ENCODE assay signal across 8 cellular contexts in the genomic region with DNA sequence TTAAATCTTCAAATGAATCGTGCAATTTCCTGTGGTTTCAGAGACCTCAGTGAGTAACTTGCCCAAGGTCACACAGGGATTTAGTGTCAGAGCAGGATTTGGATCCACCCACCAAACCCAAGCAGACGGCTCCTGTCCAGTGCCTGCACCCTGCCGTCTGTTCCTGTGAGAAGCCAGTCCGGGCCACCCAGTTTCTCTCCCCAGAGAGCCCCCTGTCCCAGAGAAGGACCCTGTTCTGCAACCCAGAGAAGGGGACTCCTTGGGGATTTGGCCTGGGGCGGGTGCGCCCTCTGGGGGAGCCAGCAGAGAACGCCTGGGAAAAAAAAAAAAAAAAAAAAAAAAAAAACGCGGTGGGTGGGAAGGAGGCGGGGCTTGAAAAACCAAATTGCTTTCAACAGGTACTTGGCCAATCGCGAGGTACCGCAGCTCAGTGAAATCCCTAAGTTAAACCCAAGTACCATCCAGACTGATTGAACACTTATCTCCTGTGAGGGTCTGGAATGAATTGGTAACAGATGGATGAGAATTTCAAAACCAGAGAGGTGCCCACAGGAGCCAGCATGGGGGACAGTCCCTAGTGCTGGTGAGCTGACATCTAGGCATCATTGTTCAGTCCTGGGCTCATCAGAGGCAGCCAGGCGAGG. TPM values are rescaled to one million over a fixed set of nuclear protein-coding genes. Genes with fewer than 3 reads are reported as not detected.
DNase-seq lines count a peak whose midpoint lies in the region; ATAC-seq, FAIRE-seq and TF ChIP-seq lines count a peak whose summit lies in the region.

No MANE protein-coding gene starts in this region.

- intact Hi-C loops in activated CD8-positive, alpha-beta T cell treated with anti-CD3 and anti-CD28 coated beads for 36 hours (cut with micrococcal nuclease), result loop anchor here (5.0 kb wide), 1 partner anchor 146 kb away; no protein-coding TSS in a partner anchor
- intact Hi-C loops in esophagus squamous epithelium (cut with DNase I) (loop anchor here (5.0 kb wide), 1 partner anchor 146 kb away; no protein-coding TSS in a partner anchor), transverse colon (cut with DNase I; ENCODE audit: low total_unique reads) (loop anchor here (2.0 kb wide), 1 partner anchor 148 kb away; no protein-coding TSS in a partner anchor)

- H3K4me2 ChIP-seq in neural cell (ENCODE audit: low read length), result no peak overlapping the region

- H3K36me3 ChIP-seq in esophagus squamous epithelium (no peaks in the 10 kb centered on the region), neural cell (ENCODE audit: insufficient read depth, low read length) (no peaks in the 10 kb centered on the region), transverse colon (no peaks in the 10 kb centered on the region)

- H3K4me1 ChIP-seq in esophagus squamous epithelium (peaks cover 4 to 17% (median 9%) of the 10 kb centered on the region in 3 donors), transverse colon (peaks cover 6 to 36% (median 9%) of the 10 kb centered on the region in 4 donors)

- H3K27ac Mint-ChIP-seq in activated CD8-positive, alpha-beta T cell treated with anti-CD3 and anti-CD28 coated beads for 36 hours, result peak overlapping the region; percentile 14

- TF ChIP-seq RAD21 in neural cell (conservative IDR thresholded peaks at IDR 0.05), result peak; percentile 23

- WGBS in esophagus squamous epithelium, 2 donors, result 6 to 7% methylated on average over 9 to 11 of the region's 14 CpGs
- 4 to 5% methylated on average over 7 to 14 of the region's 14 CpGs for WGBS in transverse colon (ENCODE audit: low coverage in 1 of 2), 2 donors

- CTCF ChIA-PET in activated CD8-positive, alpha-beta T cell treated with anti-CD3 and anti-CD28 coated beads for 36 hours (lab: Charles Lee), result interaction anchor here (1.0 to 2.8 kb wide), 3 partner anchors 125 to 153 kb away, joined by 3 to 25 read pairs (median 3); no protein-coding TSS in a partner anchor

- no peaks in the 10 kb centered on the region for H3K27me3 ChIP-seq in esophagus squamous epithelium
- H3K27me3 ChIP-seq in neural cell (ENCODE audit: insufficient read depth, low read depth, low read length), result no peaks in the 10 kb centered on the region
- H3K27me3 ChIP-seq in transverse colon, result no peaks in the 10 kb centered on the region

- DNase-seq in A172 (ENCODE audit: low spot score) (peak; percentile 18), GM12892 (ENCODE audit: insufficient read length) (peak; percentile 37), NCI-H2171 (lab: John Stamatoyannopoulos, UW) (peak; percentile 60), esophagus squamous epithelium (lab: John Stamatoyannopoulos, UW) (no peak), transverse colon (peak; percentile 50)
- peak; percentile 48 for DNase-seq in activated CD8-positive, alpha-beta T cell treated with anti-CD3 and anti-CD28 coated beads for 36 hours

- FAIRE-seq in GM12892 (lab: Jason Lieb, UNC), result no peak

- H3K27ac ChIP-seq in esophagus squamous epithelium, result no peak overlapping the region
- no peak overlapping the region for H3K27ac ChIP-seq in neural cell (ENCODE audit: low read length)
- H3K27ac ChIP-seq in transverse colon, result peak overlapping the region in 1 of 4 donors; percentile 45

- no peaks in the 10 kb centered on the region for H3K9me2 ChIP-seq in neural cell (ENCODE audit: insufficient read depth, low read length)

- no peaks in the 10 kb centered on the region for H3K27me3 Mint-ChIP-seq in activated CD8-positive, alpha-beta T cell treated with anti-CD3 and anti-CD28 coated beads for 36 hours

- H3K79me2 ChIP-seq in neural cell (replicated peaks; ENCODE audit: insufficient read depth, low read length), result no peaks in the 10 kb centered on the region

- peak; percentile 72 for TF ChIP-seq CTCF in activated CD8-positive, alpha-beta T cell treated with anti-CD3 and anti-CD28 coated beads for 36 hours (IDR thresholded peaks at IDR 0.05)
- peak in 5 of 6 experiments; percentile 27 to 49 (median 31) for TF ChIP-seq CTCF in esophagus squamous epithelium (IDR thresholded peaks at IDR 0.05)
- TF ChIP-seq CTCF in neural cell (IDR thresholded peaks at IDR 0.05; ENCODE audit: poor library complexity, severe bottlenecking), result peak; percentile 4
- TF ChIP-seq CTCF in transverse colon (IDR thresholded peaks at IDR 0.05), result peak; percentile 60 to 71 (median 65)

- TF ChIP-seq EP300 in neural cell (conservative IDR thresholded peaks at IDR 0.05; ENCODE audit: poor library complexity, severe bottlenecking) (no peak), transverse colon (IDR thresholded peaks at IDR 0.05; ENCODE audit: low read depth) (no peak)

- peaks cover 27% of the 10 kb centered on the region for H3K4me1 Mint-ChIP-seq in activated CD8-positive, alpha-beta T cell treated with anti-CD3 and anti-CD28 coated beads for 36 hours (ENCODE audit: low read depth)

- no peaks in the 10 kb centered on the region for H4K20me1 ChIP-seq in neural cell (ENCODE audit: insufficient read depth)

- H3K9me3 ChIP-seq in esophagus squamous epithelium (no peaks in the 10 kb centered on the region), neural cell (ENCODE audit: low read length) (peaks cover 4% of the 10 kb centered on the region), transverse colon (no peaks in the 10 kb centered on the region)

- H3K36me3 Mint-ChIP-seq in activated CD8-positive, alpha-beta T cell treated with anti-CD3 and anti-CD28 coated beads for 36 hours (ENCODE audit: low read depth), result peaks cover 4% of the 10 kb centered on the region

- H3K9ac ChIP-seq in neural cell (ENCODE audit: low read length), result no peak overlapping the region

- peaks cover 8% of the 10 kb centered on the region for H3K9me3 Mint-ChIP-seq in activated CD8-positive, alpha-beta T cell treated with anti-CD3 and anti-CD28 coated beads for 36 hours

- ATAC-seq in activated CD8-positive, alpha-beta T cell treated with anti-CD3 and anti-CD28 coated beads for 36 hours, result peak; percentile 83
- no peak for ATAC-seq in HG03196 (IDR thresholded peaks at IDR 0.05; ENCODE audit: unreplicated experiment)

- no peaks in the 10 kb centered on the region for H3F3A ChIP-seq in neural cell (ENCODE audit: insufficient read depth, low read length, poor library complexity, severe bottlenecking)

- POLR2A ChIA-PET in activated CD8-positive, alpha-beta T cell treated with anti-CD3 and anti-CD28 coated beads for 36 hours (lab: Charles Lee), result interaction anchor here (1.1 kb wide), 1 partner anchor 21 kb away, joined by 3 read pairs; no protein-coding TSS in a partner anchor

- H3K4me3 ChIP-seq in esophagus squamous epithelium (peak overlapping the region in 2 of 4 donors; percentile 22 to 46), neural cell (ENCODE audit: low read length) (no peak overlapping the region), transverse colon (peak overlapping the region in 1 of 4 donors; percentile 1)

- peak overlapping the region; percentile 50 for H3K4me3 Mint-ChIP-seq in activated CD8-positive, alpha-beta T cell treated with anti-CD3 and anti-CD28 coated beads for 36 hours

- in situ Hi-C loops in transverse colon (cut with MboI; ENCODE audit: low pct_ligation_motif_present in 1 of 4, low pct_unique_long_range_greater_than_20kb in 1 of 4, low sequenced_read_pairs in 3 of 4), result loop anchor here in 2 of 4 donors (25.0 kb wide), 2 partner anchors 131 to 156 kb away; no protein-coding TSS in a partner anchor

- H2AFZ ChIP-seq in neural cell (ENCODE audit: low read depth, low read length), result no peak overlapping the region

- no peak for TF ChIP-seq POLR2A in GM12892 (IDR thresholded peaks at IDR 0.05; ENCODE audit: low read depth, low read length)
- TF ChIP-seq POLR2A in esophagus squamous epithelium (IDR thresholded peaks at IDR 0.05), result no peak
- no peak for TF ChIP-seq POLR2A in transverse colon (IDR thresholded peaks at IDR 0.05)

TF ChIP-seq in neural cell, 6 proteins besides CTCF, POLR2A, EP300 and RAD21:
- TF ChIP-seq SMC3 (conservative IDR thresholded peaks at IDR 0.05; ENCODE audit: poor library complexity), result peak; percentile 24
- no peak for TF ChIP-seq TAF1 (IDR thresholded peaks at IDR 0.05; ENCODE audit: low read depth)
- TF ChIP-seq, protein P1, sequence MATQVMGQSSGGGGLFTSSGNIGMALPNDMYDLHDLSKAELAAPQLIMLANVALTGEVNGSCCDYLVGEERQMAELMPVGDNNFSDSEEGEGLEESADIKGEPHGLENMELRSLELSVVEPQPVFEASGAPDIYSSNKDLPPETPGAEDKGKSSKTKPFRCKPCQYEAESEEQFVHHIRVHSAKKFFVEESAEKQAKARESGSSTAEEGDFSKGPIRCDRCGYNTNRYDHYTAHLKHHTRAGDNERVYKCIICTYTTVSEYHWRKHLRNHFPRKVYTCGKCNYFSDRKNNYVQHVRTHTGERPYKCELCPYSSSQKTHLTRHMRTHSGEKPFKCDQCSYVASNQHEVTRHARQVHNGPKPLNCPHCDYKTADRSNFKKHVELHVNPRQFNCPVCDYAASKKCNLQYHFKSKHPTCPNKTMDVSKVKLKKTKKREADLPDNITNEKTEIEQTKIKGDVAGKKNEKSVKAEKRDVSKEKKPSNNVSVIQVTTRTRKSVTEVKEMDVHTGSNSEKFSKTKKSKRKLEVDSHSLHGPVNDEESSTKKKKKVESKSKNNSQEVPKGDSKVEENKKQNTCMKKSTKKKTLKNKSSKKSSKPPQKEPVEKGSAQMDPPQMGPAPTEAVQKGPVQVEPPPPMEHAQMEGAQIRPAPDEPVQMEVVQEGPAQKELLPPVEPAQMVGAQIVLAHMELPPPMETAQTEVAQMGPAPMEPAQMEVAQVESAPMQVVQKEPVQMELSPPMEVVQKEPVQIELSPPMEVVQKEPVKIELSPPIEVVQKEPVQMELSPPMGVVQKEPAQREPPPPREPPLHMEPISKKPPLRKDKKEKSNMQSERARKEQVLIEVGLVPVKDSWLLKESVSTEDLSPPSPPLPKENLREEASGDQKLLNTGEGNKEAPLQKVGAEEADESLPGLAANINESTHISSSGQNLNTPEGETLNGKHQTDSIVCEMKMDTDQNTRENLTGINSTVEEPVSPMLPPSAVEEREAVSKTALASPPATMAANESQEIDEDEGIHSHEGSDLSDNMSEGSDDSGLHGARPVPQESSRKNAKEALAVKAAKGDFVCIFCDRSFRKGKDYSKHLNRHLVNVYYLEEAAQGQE (IDR thresholded peaks at IDR 0.05; ENCODE audit: borderline replicate concordance), result no peak
- no peak for TF ChIP-seq EZH2 (IDR thresholded peaks at IDR 0.05; ENCODE audit: borderline replicate concordance, insufficient read depth, low read length, poor library complexity, severe bottlenecking)

RNA-seq across cellular contexts. Expression of a gene that starts 30.9 kb away (rescaled TPM):
- 7.8 and 10.3 TPM in 2 replicates for total RNA-seq in A172 (2014; rRNA removed; shearing (Covaris generic))
- polyA plus RNA-seq in GM12892 (2012; ENCODE audit: missing spikeins), result 0.42 TPM
- total RNA-seq in activated CD8-positive, alpha-beta T cell treated with anti-CD3 and anti-CD28 coated beads for 36 hours, result under 1 TPM; 0.23 to 0.25 TPM
- 10 to 100 TPM in 1 of 4 donors, 1 to 10 TPM in 2, under 1 TPM in 1; 0.83 to 10.3 (median 2.0) TPM for total RNA-seq in esophagus squamous epithelium
- polyA plus RNA-seq in neural cell, result 111 and 121 TPM in 2 replicates
- polyA minus RNA-seq in neural cell, result 173 and 211 TPM in 2 replicates
- 100 to 1,000 TPM in 1 of 4 donors, 10 to 100 TPM in 3; 14.1 to 196 (median 32.3) TPM for total RNA-seq in transverse colon

Comparison
In these comparisons a context has a peak if more than half of its experiments do, and no peak if none do; other contexts are left out.
1. CTCF ChIP-seq: peak in every context shown above with its lines; median percentile 72 in activated CD8-positive, alpha-beta T cell treated with anti-CD3 and anti-CD28 coated beads for 36 hours; 65 in transverse colon; 31 in esophagus squamous epithelium; 4 in neural cell.